9 cellular contexts compared by ENCODE assay signal in the genomic region with DNA sequence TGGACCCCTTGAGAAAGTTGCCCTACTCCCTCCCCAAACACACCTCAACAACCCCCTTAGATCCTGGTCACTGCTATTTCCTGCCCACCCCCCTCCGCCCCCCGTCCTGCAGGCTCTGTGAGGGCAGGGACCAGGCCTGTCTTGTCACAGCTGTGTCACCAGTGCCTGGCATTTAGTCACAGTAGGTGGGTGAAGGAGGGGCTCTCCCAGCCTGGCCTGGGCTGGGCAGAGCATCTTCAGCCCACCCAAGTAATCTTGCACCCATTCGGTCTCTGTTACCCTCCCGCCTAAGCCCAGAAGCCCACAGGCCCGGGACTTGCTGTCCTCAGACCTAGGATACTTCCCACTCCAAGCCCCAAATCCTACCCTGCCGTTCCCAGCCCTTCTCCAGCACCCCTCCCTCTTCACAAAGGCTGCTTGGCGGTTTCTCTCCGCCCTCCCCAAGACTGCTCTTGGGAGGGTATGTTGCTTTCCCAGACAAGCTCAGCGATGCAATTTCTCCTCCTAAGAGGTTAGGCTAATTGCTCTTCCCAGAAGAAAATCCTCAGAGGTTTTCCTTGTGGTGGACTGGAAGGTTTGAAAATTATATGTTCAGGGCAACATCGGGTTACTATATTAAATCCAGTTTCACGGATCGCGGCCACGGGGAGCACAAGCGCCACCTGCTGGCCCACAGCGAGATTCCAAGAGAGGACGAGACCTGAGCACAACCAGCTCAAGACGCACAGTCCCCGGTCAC. TPM values are rescaled to one million over a fixed set of nuclear protein-coding genes. Genes with fewer than 3 reads are reported as not detected.
DNase-seq lines count a peak whose midpoint lies in the region; ATAC-seq and TF ChIP-seq lines count a peak whose summit lies in the region.
"Had no signal": no experiment of that assay in that cellular context is flagged by ENCODE, and none has a peak within 500 bp of the region (broad histone marks: within the 10 kb centered on the region; RNA-seq: fewer than 3 reads in every experiment).

No MANE protein-coding gene starts in this region.

- no peaks in the 10 kb centered on the region for H3K27me3 Mint-ChIP-seq in activated CD8-positive, alpha-beta T cell treated with anti-CD3 and anti-CD28 coated beads for 36 hours
- peaks cover 4% of the 10 kb centered on the region for H3K27me3 Mint-ChIP-seq in memory B cell

- peak; percentile 71 for ATAC-seq in activated CD8-positive, alpha-beta T cell treated with anti-CD3 and anti-CD28 coated beads for 36 hours
- peak; percentile 87 for ATAC-seq in memory B cell (ENCODE audit: low read depth)
- no peak for ATAC-seq in HG03039 (IDR thresholded peaks at IDR 0.05; ENCODE audit: unreplicated experiment)

- CTCF ChIA-PET in activated CD8-positive, alpha-beta T cell treated with anti-CD3 and anti-CD28 coated beads for 36 hours (lab: Charles Lee): interaction anchor here (0.6 to 5.9 kb wide), 73 partner anchors 9 to 1393 kb away, joined by 3 to 68 read pairs (median 4); no protein-coding TSS in a partner anchor

- peak overlapping the region; percentile 63 for H3K27ac Mint-ChIP-seq in activated CD8-positive, alpha-beta T cell treated with anti-CD3 and anti-CD28 coated beads for 36 hours
- H3K27ac Mint-ChIP-seq in memory B cell: no peak overlapping the region

- no peaks in the 10 kb centered on the region for H3K36me3 Mint-ChIP-seq in activated CD8-positive, alpha-beta T cell treated with anti-CD3 and anti-CD28 coated beads for 36 hours (ENCODE audit: low read depth)
- H3K36me3 Mint-ChIP-seq in memory B cell: no peaks in the 10 kb centered on the region
- H3K36me3 Mint-ChIP-seq: IgD-negative memory B cell had no signal

- intact Hi-C loops in activated CD8-positive, alpha-beta T cell treated with anti-CD3 and anti-CD28 coated beads for 36 hours (cut with micrococcal nuclease): no loop called here

- DNase-seq in CD1c-positive myeloid dendritic cell (ENCODE audit: extremely low spot score) (peak; percentile 75), HFF-Myc (ENCODE audit: extremely low read depth, low read depth) (peak; percentile 27), NCI-H748 (lab: John Stamatoyannopoulos, UW; ENCODE audit: unreplicated experiment) (peak; percentile 63), memory B cell (ENCODE audit: low spot score in 2 of 2) (peak; percentile 71 to 74)
- peak; percentile 87 for DNase-seq in activated CD8-positive, alpha-beta T cell treated with anti-CD3 and anti-CD28 coated beads for 36 hours
- peak; percentile 63 for DNase-seq in effector CD8-positive, alpha-beta T cell (lab: John Stamatoyannopoulos, UW)
- peak; percentile 58 for DNase-seq in stimulated activated CD8-positive, alpha-beta memory T cell treated with anti-CD3 and anti-CD28 coated beads, Interleukin-12 subunit alpha, Interleukin-12 subunit beta, amount 100 ng/mL, for 1 hour (ENCODE audit: low read depth)

- peak overlapping the region; percentile 22 for H3K4me3 Mint-ChIP-seq in activated CD8-positive, alpha-beta T cell treated with anti-CD3 and anti-CD28 coated beads for 36 hours
- peak overlapping the region; percentile 68 for H3K4me3 Mint-ChIP-seq in memory B cell

- no peak overlapping the region for H3K4me3 ChIP-seq in HFF-Myc (replicated peaks; ENCODE audit: low read depth, low read length)

- peak; percentile 97 for TF ChIP-seq CTCF in HFF-Myc (IDR thresholded peaks at IDR 0.05; ENCODE audit: low read depth, low read length, missing control alignments)
- peak; percentile 91 for TF ChIP-seq CTCF in activated CD8-positive, alpha-beta T cell treated with anti-CD3 and anti-CD28 coated beads for 36 hours (IDR thresholded peaks at IDR 0.05)

- POLR2A ChIA-PET in activated CD8-positive, alpha-beta T cell treated with anti-CD3 and anti-CD28 coated beads for 36 hours (lab: Charles Lee): interaction anchor here (0.6 to 1.2 kb wide), 3 partner anchors 27 to 904 kb away, joined by 3 to 4 read pairs (median 3); no protein-coding TSS in a partner anchor

- H3K9me3 Mint-ChIP-seq in activated CD8-positive, alpha-beta T cell treated with anti-CD3 and anti-CD28 coated beads for 36 hours: peaks cover 2% of the 10 kb centered on the region
- H3K9me3 Mint-ChIP-seq in memory B cell: no peaks in the 10 kb centered on the region
- H3K9me3 Mint-ChIP-seq: IgD-negative memory B cell had no signal

- peaks cover 39% of the 10 kb centered on the region for H3K4me1 Mint-ChIP-seq in activated CD8-positive, alpha-beta T cell treated with anti-CD3 and anti-CD28 coated beads for 36 hours (ENCODE audit: low read depth)
- H3K4me1 Mint-ChIP-seq in memory B cell: peaks cover 7% of the 10 kb centered on the region

RNA-seq across cellular contexts. Expression of gene ZFP36L1, which starts 50.8 kb away (rescaled TPM):
- 10 to 100 TPM; 57.4 to 60.6 TPM for total RNA-seq in activated CD8-positive, alpha-beta T cell treated with anti-CD3 and anti-CD28 coated beads for 36 hours

Comparison
In these comparisons a context has a peak if more than half of its experiments do, and no peak if none do; other contexts are left out.
1. DNase-seq: peak in every context shown above with its lines; median percentile 87 in activated CD8-positive, alpha-beta T cell treated with anti-CD3 and anti-CD28 coated beads for 36 hours; 75 in CD1c-positive myeloid dendritic cell; 72 in memory B cell; 63 in NCI-H748; 63 in effector CD8-positive, alpha-beta T cell; 58 in stimulated activated CD8-positive, alpha-beta memory T cell treated with anti-CD3 and anti-CD28 coated beads, Interleukin-12 subunit alpha, Interleukin-12 subunit beta, amount 100 ng/mL, for 1 hour; 27 in HFF-Myc.